Comparison of ENCODE assay signal across 12 cellular contexts in genomic region chr16:8864480-8864879, GRCh38. TPM values are rescaled to one million over a fixed set of nuclear protein-coding genes. Genes with fewer than 3 reads are reported as not detected.
A peak's percentile ranks its signal among the peaks of the same experiment; 100 is the strongest.
DNase-seq lines count a peak whose midpoint lies in the region; ATAC-seq and TF ChIP-seq lines count a peak whose summit lies in the region.
"Had no signal": no experiment of that assay in that cellular context is flagged by ENCODE, and none has a peak within 500 bp of the region (broad histone marks: within the 10 kb centered on the region; RNA-seq: fewer than 3 reads in every experiment).

No MANE protein-coding gene starts in this region.

- H2BK5ac ChIP-seq in IMR-90 (ENCODE audit: low read depth, low read length, poor library complexity, severe bottlenecking), result no peak overlapping the region

- no TSS peak for BruUV-seq in IMR-90 (replicated peaks; lab: Mats Ljungman, UMichigan)

- peaks cover 78% of the 10 kb centered on the region for H3K79me2 ChIP-seq in osteoblast (ENCODE audit: insufficient read depth, low read length)

- in situ Hi-C loops in IMR-90 (cut with MboI; ENCODE audit: low sequenced_read_pairs), result no loop called here

- no peak overlapping the region for H3K27ac ChIP-seq in CD8-positive, alpha-beta T cell (ENCODE audit: low read depth, low read length)
- H3K27ac ChIP-seq in IMR-90 (ENCODE audit: insufficient read depth, low read length) (no peak overlapping the region), endodermal cell (ENCODE audit: low read depth, low read length) (peak overlapping the region; percentile 67), osteoblast (ENCODE audit: low read depth, low read length) (no peak overlapping the region)

- POLR2A ChIA-PET in CD8-positive, alpha-beta T cell (lab: Charles Lee), result no interaction called here
- POLR2A ChIA-PET in IMR-90 (lab: Charles Lee; ENCODE audit: unreplicated experiment), result interaction anchor here (0.6 kb wide), 1 partner anchor 15 kb away, joined by 3 read pairs; no protein-coding TSS in a partner anchor
- POLR2A ChIA-PET in HEK293T (lab: Yijun Ruan, JAX), result interaction anchor here (1.0 kb wide), 1 partner anchor 11 kb away, joined by 3 read pairs; no protein-coding TSS in a partner anchor

- no peaks in the 10 kb centered on the region for H3K27me3 Mint-ChIP-seq in CD8-positive, alpha-beta T cell (ENCODE audit: low read depth)
- no peaks in the 10 kb centered on the region for H3K27me3 Mint-ChIP-seq in endodermal cell (ENCODE audit: insufficient read depth)

- H2AFZ ChIP-seq in IMR-90 (replicated peaks; ENCODE audit: low read length, poor library complexity) (no peak overlapping the region), osteoblast (ENCODE audit: low read length) (no peak overlapping the region)

- CTCF ChIA-PET in CD8-positive, alpha-beta T cell (lab: Charles Lee), result interaction anchor here (1.1 kb wide), 1 partner anchor 16 kb away, joined by 4 read pairs; no protein-coding TSS in a partner anchor
- CTCF ChIA-PET in IMR-90 (lab: Yijun Ruan, JAX) (interaction anchor here (1.2 kb wide), 1 partner anchor 9 kb away, joined by 3 read pairs; no protein-coding TSS in a partner anchor), HEK293T (lab: Yijun Ruan, JAX) (interaction anchor here (0.6 to 1.2 kb wide), 3 partner anchors 9 to 306 kb away, joined by 3 read pairs; no protein-coding TSS in a partner anchor)

- H2AK5ac ChIP-seq in IMR-90 (ENCODE audit: low read depth, low read length), result 0 out of 2 replicates have a peak overlapping the region, but pooled peaks have one; percentile 29

- H3K36me3 ChIP-seq in CD8-positive, alpha-beta T cell (ENCODE audit: insufficient read depth, low read length), result no peaks in the 10 kb centered on the region
- H3K36me3 ChIP-seq in IMR-90 (ENCODE audit: control insufficient read depth, insufficient read depth, low read length) (peaks cover 4% of the 10 kb centered on the region), endodermal cell (ENCODE audit: control insufficient read depth, insufficient read depth, low read length) (peaks cover 41% of the 10 kb centered on the region), osteoblast (ENCODE audit: insufficient read depth, low read length) (no peaks in the 10 kb centered on the region)

- no peaks in the 10 kb centered on the region for H3K9me3 Mint-ChIP-seq in CD8-positive, alpha-beta T cell
- no peaks in the 10 kb centered on the region for H3K9me3 Mint-ChIP-seq in endodermal cell

- TF ChIP-seq POLR2A in IMR-90 (IDR thresholded peaks at IDR 0.05; ENCODE audit: low read depth, low read length), result no peak

- H4K8ac ChIP-seq in IMR-90 (ENCODE audit: low read depth in 2 of 2, low read length in 2 of 2), result no peak overlapping the region

- H3K4ac ChIP-seq in IMR-90 (ENCODE audit: low read depth, low read length), result no peak overlapping the region

- H3K4me3 ChIP-seq in CD8-positive, alpha-beta T cell (ENCODE audit: low read depth, low read length), result no peak overlapping the region
- H3K4me3 ChIP-seq in IMR-90 (ENCODE audit: insufficient read depth, low read depth, low read length) (no peak overlapping the region), endodermal cell (ENCODE audit: low read length) (no peak overlapping the region), osteoblast (ENCODE audit: insufficient read depth, low read length) (no peak overlapping the region)

- peaks cover 8 to 88% of the 10 kb centered on the region in 2 experiments for H3K79me1 ChIP-seq in IMR-90 (ENCODE audit: low read depth in 1 of 2, low read length in 2 of 2)

- H3K9me3 ChIP-seq in CD8-positive, alpha-beta T cell (ENCODE audit: low read length), result no peaks in the 10 kb centered on the region
- no peaks in the 10 kb centered on the region for H3K9me3 ChIP-seq in IMR-90 (ENCODE audit: control insufficient read depth, insufficient read depth, low read length)
- no peaks in the 10 kb centered on the region for H3K9me3 ChIP-seq in endodermal cell (ENCODE audit: control insufficient read depth, low read length)
- H3K9me3 ChIP-seq in osteoblast (ENCODE audit: low read depth, low read length), result no peaks in the 10 kb centered on the region

- dilution Hi-C loops in IMR-90 (cut with HindIII; ENCODE audit: low sequenced_read_pairs, unreplicated experiment), result no loop called here

- peaks cover 19% of the 10 kb centered on the region for H3K9me1 ChIP-seq in IMR-90 (ENCODE audit: insufficient read depth, low read length)

- no peak overlapping the region for H3K4me2 ChIP-seq in IMR-90 (ENCODE audit: low read depth, low read length)
- H3K4me2 ChIP-seq in osteoblast (ENCODE audit: insufficient read depth, low read length), result no peak overlapping the region

- H3K4me1 ChIP-seq in CD8-positive, alpha-beta T cell (ENCODE audit: insufficient read depth, low read length), result peaks cover 39% of the 10 kb centered on the region
- H3K4me1 ChIP-seq in IMR-90 (ENCODE audit: control insufficient read depth, insufficient read depth, low read length), result peaks cover 31% of the 10 kb centered on the region
- peaks cover 26% of the 10 kb centered on the region for H3K4me1 ChIP-seq in endodermal cell (ENCODE audit: control insufficient read depth, insufficient read depth, low read length)
- H3K4me1 ChIP-seq in osteoblast (ENCODE audit: insufficient read depth, low read length), result peaks cover 29% of the 10 kb centered on the region

- peaks cover 47% of the 10 kb centered on the region for H3K4me1 Mint-ChIP-seq in CD8-positive, alpha-beta T cell (ENCODE audit: low read depth)
- H3K4me1 Mint-ChIP-seq in endodermal cell, result peaks cover 38% of the 10 kb centered on the region

- H3K36me3 Mint-ChIP-seq in CD8-positive, alpha-beta T cell, result peaks cover 14% of the 10 kb centered on the region
- H3K36me3 Mint-ChIP-seq in endodermal cell (ENCODE audit: low read depth), result peaks cover 27% of the 10 kb centered on the region

- no peak overlapping the region for H3K23ac ChIP-seq in IMR-90 (ENCODE audit: low read depth, low read length)

- no peak for TF ChIP-seq CTCF in CD8-positive, alpha-beta T cell (IDR thresholded peaks at IDR 0.05)
- TF ChIP-seq CTCF in IMR-90 (conservative IDR thresholded peaks at IDR 0.05; ENCODE audit: low read depth, low read length) (no peak), endodermal cell (conservative IDR thresholded peaks at IDR 0.05) (no peak), osteoblast (IDR thresholded peaks at IDR 0.05; ENCODE audit: extremely low read depth, low read depth, low read length) (no peak)

- H2BK20ac ChIP-seq in IMR-90 (ENCODE audit: low read depth, low read length), result no peak overlapping the region

- no peak overlapping the region for H3K4me3 Mint-ChIP-seq in CD8-positive, alpha-beta T cell
- peak overlapping the region; percentile 27 for H3K4me3 Mint-ChIP-seq in endodermal cell

- no peak overlapping the region for H4K5ac ChIP-seq in IMR-90 (ENCODE audit: low read depth, low read length)

- no peak overlapping the region for H3K18ac ChIP-seq in IMR-90 (ENCODE audit: low read depth, low read length)

- peaks cover 78% of the 10 kb centered on the region for H4K20me1 ChIP-seq in IMR-90 (ENCODE audit: insufficient read depth, low read length)
- peaks cover 55% of the 10 kb centered on the region for H4K20me1 ChIP-seq in osteoblast (ENCODE audit: insufficient read depth, low read length)

- H2BK15ac ChIP-seq in IMR-90 (ENCODE audit: low read depth, low read length), result no peak overlapping the region

- peak overlapping the region; percentile 37 for H3K27ac Mint-ChIP-seq in CD8-positive, alpha-beta T cell
- peak overlapping the region; percentile 62 for H3K27ac Mint-ChIP-seq in endodermal cell

- WGBS in IMR-90 (ENCODE audit: extremely low coverage in 2 of 2, insufficient read length in 1 of 2), 2 experiments, result 54% methylated on average over 5 of the region's 11 CpGs; no CpG with 5 or more reads in 1 of the 2 experiments
- WGBS in endodermal cell (ENCODE audit: insufficient coverage in 1 of 2, insufficient read length in 1 of 2), 2 experiments, result 62 to 86% methylated on average over 4 to 11 of the region's 11 CpGs

- H3K9ac ChIP-seq in IMR-90 (ENCODE audit: low read depth, low read length) (no peak overlapping the region), endodermal cell (ENCODE audit: extremely low read depth, low read length, poor library complexity, severe bottlenecking) (no peak overlapping the region)

- TF ChIP-seq RAD21 in IMR-90 (IDR thresholded peaks at IDR 0.05; ENCODE audit: low read length), result no peak

- DNase-seq in CD8-positive, alpha-beta T cell, result no peak
- DNase-seq in IMR-90 (no peak), endodermal cell (no peak), osteoblast (ENCODE audit: insufficient read length, low spot score, missing footprints) (peak; percentile 58), midbrain (lab: John Stamatoyannopoulos, UW) (no peak), HPDE6-E6E7 (ENCODE audit: extremely low spot score) (no peak), NCI-H82 treated with DMSO at 0.1 percent for 48 hours (lab: John Stamatoyannopoulos, UW; ENCODE audit: unreplicated experiment) (no peak), HEK293T (ENCODE audit: extremely low spot score) (no peak)
- DNase-seq: activated T-cell treated with anti-CD3 and anti-CD28 coated beads for 4 hours, DMS79, NCI-H510A had no signal

- no peaks in the 10 kb centered on the region for H3K27me3 ChIP-seq in CD8-positive, alpha-beta T cell (ENCODE audit: insufficient read depth, low read length)
- H3K27me3 ChIP-seq in IMR-90 (ENCODE audit: control insufficient read depth, insufficient read depth, low read length), result no peaks in the 10 kb centered on the region
- H3K27me3 ChIP-seq in endodermal cell (ENCODE audit: control insufficient read depth, insufficient read depth, low read length, poor library complexity, severe bottlenecking), result no peaks in the 10 kb centered on the region
- no peaks in the 10 kb centered on the region for H3K27me3 ChIP-seq in osteoblast (ENCODE audit: insufficient read depth, low read length)

- no peak for ATAC-seq in CD8-positive, alpha-beta T cell
- ATAC-seq in IMR-90 (ENCODE audit: low read depth), result no peak

- no peak overlapping the region for H4K91ac ChIP-seq in IMR-90 (ENCODE audit: insufficient read depth, low read depth, low read length)

- intact Hi-C loops in CD8-positive, alpha-beta T cell (cut with DNase I, micrococcal nuclease), result no loop called here
- intact Hi-C loops in IMR-90 (cut with micrococcal nuclease), result no loop called here

- H3K56ac ChIP-seq in IMR-90 (ENCODE audit: extremely low read depth, insufficient read depth, low read length), result no peak overlapping the region

- no peak overlapping the region for H3K14ac ChIP-seq in IMR-90 (replicated peaks; ENCODE audit: low read depth, low read length)

- H2BK120ac ChIP-seq in IMR-90 (ENCODE audit: low read depth, low read length), result no peak overlapping the region

- H2AK9ac ChIP-seq in IMR-90 (replicated peaks; ENCODE audit: low read depth, low read length, poor library complexity), result peak overlapping the region; percentile 31

RNA-seq across cellular contexts. Expression of gene CARHSP1, which starts 4.3 kb away (rescaled TPM):
- 10 to 100 TPM; 28.0 to 33.3 TPM for total RNA-seq in CD8-positive, alpha-beta T cell
- total RNA-seq in IMR-90 (2012; rRNA removed) (96.4 and 138 TPM in 2 replicates), endodermal cell (100 to 1,000 TPM; 233 to 275 TPM), osteoblast (92.6 and 107 TPM in 2 replicates)
- polyA plus RNA-seq in IMR-90 (2012; rRNA removed), result 121 and 150 TPM in 2 replicates
- 89.9 and 241 TPM in 2 replicates for polyA plus RNA-seq in IMR-90 (2012; cell fraction: cytosol; rRNA removed)
- 47.6 and 87.9 TPM in 2 replicates for polyA plus RNA-seq in IMR-90 (2012; cell fraction: nucleus; rRNA removed; ENCODE audit: low replicate concordance)
- 183 TPM for polyA plus RNA-seq in endodermal cell (2013, experiment 1 of 2)
- 179 TPM for polyA plus RNA-seq in endodermal cell (2013, experiment 2 of 2)

RNA-seq across cellular contexts. Expression of gene LITAFD, which starts 17.7 kb away (rescaled TPM):
- total RNA-seq in CD8-positive, alpha-beta T cell, result not detected
- not detected in 2 replicates for total RNA-seq in IMR-90 (2012; rRNA removed)
- polyA plus RNA-seq in IMR-90 (2012; rRNA removed), result not detected in 2 replicates
- not detected in 2 replicates for polyA plus RNA-seq in IMR-90 (2012; cell fraction: cytosol; rRNA removed)
- not detected in 2 replicates for polyA plus RNA-seq in IMR-90 (2012; cell fraction: nucleus; rRNA removed; ENCODE audit: low replicate concordance)
- not detected for total RNA-seq in endodermal cell
- not detected for polyA plus RNA-seq in endodermal cell (2013, experiment 1 of 2)
- not detected for polyA plus RNA-seq in endodermal cell (2013, experiment 2 of 2)
- not detected in 2 replicates for total RNA-seq in osteoblast
- total RNA-seq: renal cortical epithelial cell had no signal
